ENCODE assay signal across 8 cellular contexts in genomic region chr3:53180305-53181023, GRCh38.
DNase-seq lines count a peak whose midpoint lies in the region; ATAC-seq and TF ChIP-seq lines count a peak whose summit lies in the region.

No MANE protein-coding gene starts in this region.

- H3K27ac ChIP-seq in WERI-Rb-1: no peak overlapping the region

- ATAC-seq in HG02981 (IDR thresholded peaks at IDR 0.05; ENCODE audit: unreplicated experiment): peak; percentile 92

- no peak for TF ChIP-seq CTCF in WERI-Rb-1 (IDR thresholded peaks at IDR 0.05; ENCODE audit: low read depth, low read length)

- H3K4me3 ChIP-seq in WERI-Rb-1 (ENCODE audit: low read depth, low read length): no peak overlapping the region

- H3K9me3 ChIP-seq in WERI-Rb-1 (ENCODE audit: severe bottlenecking): no peaks in the 10 kb centered on the region

- DNase-seq in Ammon's horn (ENCODE audit: low spot score): peak; percentile 56
- DNase-seq in GM19238 (ENCODE audit: insufficient read length, low spot score): peak; percentile 84
- DNase-seq in RPMI8226: peak; percentile 74
- DNase-seq in T1000 (lab: John Stamatoyannopoulos, UW): no peak
- DNase-seq in activated CD8-positive, alpha-beta memory T cell treated with anti-CD3 and anti-CD28 coated beads, Interleukin-2, amount 50 U/mL, for 4 hours: no peak
- no peak for DNase-seq in WERI-Rb-1
- DNase-seq in stimulated activated CD4-positive, alpha-beta T cell treated with anti-CD3 and anti-CD28 coated beads, Interleukin-12 subunit alpha, Interleukin-12 subunit beta, amount 100 ng/mL, for 4 hours: no peak

- H3K36me3 ChIP-seq in WERI-Rb-1: peaks cover 17% of the 10 kb centered on the region

- H3K27me3 ChIP-seq in WERI-Rb-1 (ENCODE audit: insufficient read depth, low read depth, severe bottlenecking): no peaks in the 10 kb centered on the region

Comparison
In these comparisons a context has a peak if more than half of its experiments do, and no peak if none do; other contexts are left out.
1. DNase-seq: peak in Ammon's horn (single experiment), GM19238 (single experiment) and RPMI8226 (single experiment); none in T1000 (single experiment), activated CD8-positive, alpha-beta memory T cell treated with anti-CD3 and anti-CD28 coated beads, Interleukin-2, amount 50 U/mL, for 4 hours (single experiment), WERI-Rb-1 (single experiment) and stimulated activated CD4-positive, alpha-beta T cell treated with anti-CD3 and anti-CD28 coated beads, Interleukin-12 subunit alpha, Interleukin-12 subunit beta, amount 100 ng/mL, for 4 hours (single experiment).